ENCODE assay signal across 8 cellular contexts in the genomic region with DNA sequence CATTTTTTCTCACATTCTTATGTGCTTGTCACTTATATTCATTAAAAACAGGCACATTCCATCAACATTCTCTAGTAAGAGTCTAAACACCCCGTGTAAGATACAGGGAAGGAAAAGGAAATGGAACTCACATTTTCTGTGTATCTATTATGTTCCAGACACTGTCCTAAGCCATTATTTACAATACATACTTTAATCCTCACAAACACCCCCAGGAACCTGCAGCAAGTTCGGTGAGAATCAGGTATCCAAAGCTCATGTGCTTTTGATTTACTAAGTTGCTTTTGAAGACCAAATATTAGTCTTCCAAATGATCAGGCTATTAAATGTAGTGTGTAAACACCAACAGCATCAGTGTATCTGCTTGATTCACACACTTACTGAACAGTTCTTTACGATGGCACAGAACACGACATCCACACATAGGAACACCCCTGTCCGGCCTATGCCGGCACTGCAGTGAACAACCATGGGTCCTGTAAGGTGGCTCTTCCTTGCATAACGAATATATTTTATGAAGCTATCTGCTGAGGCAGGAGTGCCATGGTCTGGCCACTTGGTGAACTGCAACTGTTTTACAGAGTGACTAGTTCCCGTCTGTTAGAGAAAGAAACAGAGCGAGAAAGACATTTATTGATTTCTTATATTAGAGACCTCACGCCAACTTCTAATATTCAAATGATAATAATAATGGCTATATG.
DNase-seq lines count a peak whose midpoint lies in the region; ATAC-seq and TF ChIP-seq lines count a peak whose summit lies in the region.
"Not testable (repeated sequence)": the region's sequence is repeated elsewhere in the genome, so short reads cannot be mapped to it uniquely, and the experiment has no call there.

No MANE protein-coding gene starts in this region.

- not testable (repeated sequence) for H3K79me2 ChIP-seq in DND-41 (ENCODE audit: insufficient read depth, low read length)

- not testable (repeated sequence) for H3K4me1 ChIP-seq in DND-41 (ENCODE audit: insufficient read depth, low read length)

- H3K4me3 Mint-ChIP-seq in activated CD8-positive, alpha-beta T cell treated with anti-CD3 and anti-CD28 coated beads for 36 hours = not testable (repeated sequence)

- not testable (repeated sequence) for H3K4me2 ChIP-seq in DND-41 (ENCODE audit: insufficient read depth, low read length)

- H2AFZ ChIP-seq in DND-41 (ENCODE audit: low read depth, low read length) = not testable (repeated sequence)

- not testable (repeated sequence) for H3K9me3 Mint-ChIP-seq in activated CD8-positive, alpha-beta T cell treated with anti-CD3 and anti-CD28 coated beads for 36 hours

- not testable (repeated sequence) for H3K27me3 Mint-ChIP-seq in activated CD8-positive, alpha-beta T cell treated with anti-CD3 and anti-CD28 coated beads for 36 hours

- H3K9me3 ChIP-seq in DND-41 (ENCODE audit: insufficient read depth, low read length, severe bottlenecking) = not testable (repeated sequence)

- not testable (repeated sequence) for H3K9ac ChIP-seq in DND-41 (ENCODE audit: low read depth, low read length)

- H3K36me3 Mint-ChIP-seq in activated CD8-positive, alpha-beta T cell treated with anti-CD3 and anti-CD28 coated beads for 36 hours (ENCODE audit: low read depth) = not testable (repeated sequence)

- not testable (repeated sequence) for H3K27ac ChIP-seq in DND-41 (ENCODE audit: low read length)

- CTCF ChIA-PET in activated CD8-positive, alpha-beta T cell treated with anti-CD3 and anti-CD28 coated beads for 36 hours (lab: Charles Lee) = not testable (repeated sequence)

- not testable (repeated sequence) for H3K4me1 Mint-ChIP-seq in activated CD8-positive, alpha-beta T cell treated with anti-CD3 and anti-CD28 coated beads for 36 hours (ENCODE audit: low read depth)

- not testable (repeated sequence) for H3K36me3 ChIP-seq in DND-41 (ENCODE audit: insufficient read depth, low read length)

- intact Hi-C loops in activated CD8-positive, alpha-beta T cell treated with anti-CD3 and anti-CD28 coated beads for 36 hours (cut with micrococcal nuclease); Right ventricle myocardium superior (cut with DNase I): not testable (repeated sequence)

- POLR2A ChIA-PET in activated CD8-positive, alpha-beta T cell treated with anti-CD3 and anti-CD28 coated beads for 36 hours (lab: Charles Lee) = not testable (repeated sequence)

- not testable (repeated sequence) for DNase-seq in DND-41; activated CD8-positive, alpha-beta T cell treated with anti-CD3 and anti-CD28 coated beads for 36 hours; Right ventricle myocardium superior; omental fat pad (ENCODE audit: low spot score)

- not testable (repeated sequence) for H3K4me3 ChIP-seq in DND-41 (ENCODE audit: low read depth in 1 of 2, low read length in 2 of 2)

- TF ChIP-seq CTCF in DND-41 (IDR thresholded peaks at IDR 0.05; ENCODE audit: borderline replicate concordance, extremely low read depth, low read length, poor library complexity, severe bottlenecking); activated CD8-positive, alpha-beta T cell treated with anti-CD3 and anti-CD28 coated beads for 36 hours (IDR thresholded peaks at IDR 0.05); omental fat pad (IDR thresholded peaks at IDR 0.05): not testable (repeated sequence)

- H3K27me3 ChIP-seq in DND-41 (ENCODE audit: insufficient read depth, low read length, poor library complexity) = not testable (repeated sequence)

- not testable (repeated sequence) for H4K20me1 ChIP-seq in DND-41 (ENCODE audit: insufficient read depth, low read length)

- ATAC-seq in DND-41 (ENCODE audit: insufficient read depth, low read depth) (peak; percentile 88), GM19324 (IDR thresholded peaks at IDR 0.05; ENCODE audit: low FRiP score, unreplicated experiment) (peak; percentile 83), GM21619 (IDR thresholded peaks at IDR 0.05; ENCODE audit: unreplicated experiment) (peak; percentile 89), HG02938 (IDR thresholded peaks at IDR 0.05; ENCODE audit: unreplicated experiment) (peak; percentile 99), HG03442 (IDR thresholded peaks at IDR 0.05; ENCODE audit: unreplicated experiment) (peak; percentile 91), Right ventricle myocardium superior (ENCODE audit: poor library complexity) (peak; percentile 98), omental fat pad (ENCODE audit: low FRiP score) (peak; percentile 90)
- peak; percentile 100 for ATAC-seq in activated CD8-positive, alpha-beta T cell treated with anti-CD3 and anti-CD28 coated beads for 36 hours

- not testable (repeated sequence) for H3K27ac Mint-ChIP-seq in activated CD8-positive, alpha-beta T cell treated with anti-CD3 and anti-CD28 coated beads for 36 hours
